ENCODE assay signal across 1 cellular context in the genomic region with DNA sequence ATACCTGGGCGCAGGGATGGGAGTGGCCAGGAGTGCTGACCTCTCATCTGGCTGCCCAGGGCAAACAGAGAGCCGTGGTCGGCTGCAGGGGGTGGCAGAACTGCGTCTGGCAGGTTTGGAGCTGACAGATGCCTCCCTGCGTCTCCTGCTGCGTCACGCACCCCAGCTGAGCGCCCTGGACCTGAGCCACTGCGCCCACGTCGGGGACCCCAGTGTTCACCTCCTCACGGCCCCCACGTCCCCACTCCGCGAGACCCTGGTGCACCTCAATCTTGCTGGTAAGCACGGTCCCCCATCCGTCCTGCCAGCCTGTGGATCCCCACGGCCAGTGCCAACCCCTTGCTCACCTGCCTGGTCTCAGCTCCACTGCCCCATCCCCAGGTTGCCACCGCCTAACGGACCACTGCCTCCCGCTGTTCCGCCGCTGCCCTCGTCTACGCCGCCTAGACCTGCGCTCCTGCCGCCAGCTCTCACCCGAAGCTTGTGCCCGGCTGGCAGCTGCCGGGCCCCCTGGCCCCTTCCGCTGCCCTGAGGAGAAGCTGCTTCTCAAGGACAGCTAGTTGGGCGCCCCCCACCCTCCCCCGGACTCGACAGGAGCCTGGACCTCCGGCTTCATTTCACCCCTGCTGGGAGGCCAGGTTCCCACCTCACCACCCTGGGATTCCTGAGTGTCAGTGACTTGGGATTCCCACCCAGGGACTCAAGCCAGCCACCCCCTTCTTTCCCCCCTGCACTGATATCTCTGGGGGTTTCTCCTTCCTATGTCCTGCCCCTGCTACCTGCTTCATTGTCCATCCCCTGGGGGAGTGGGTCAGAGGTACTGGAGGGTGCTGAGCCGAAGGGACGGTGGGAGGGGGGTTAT.
TF ChIP-seq lines count a peak whose summit lies in the region.

No MANE protein-coding gene starts in this region.

TF ChIP-seq in endothelial cell of umbilical vein, 7 proteins besides CTCF, POLR2A, EP300 and RAD21:
- TF ChIP-seq MYC (IDR thresholded peaks at IDR 0.05; ENCODE audit: low read depth, low read length) (no peak), GATA2 (IDR thresholded peaks at IDR 0.05; ENCODE audit: insufficient read depth, insufficient read length, low read depth, low read length) (no peak), EZH2 (IDR thresholded peaks at IDR 0.05; ENCODE audit: borderline replicate concordance, low read depth, low read length, severe bottlenecking) (no peak), JUN (IDR thresholded peaks at IDR 0.05; ENCODE audit: borderline replicate concordance, insufficient read depth, insufficient read length, low read depth) (no peak), FOS (IDR thresholded peaks at IDR 0.05; ENCODE audit: borderline replicate concordance, insufficient read depth, low read length) (no peak), POLR2AphosphoS5 (IDR thresholded peaks at IDR 0.05; ENCODE audit: insufficient read depth, low read depth, low read length) (no peak)
- TF ChIP-seq, protein P1, sequence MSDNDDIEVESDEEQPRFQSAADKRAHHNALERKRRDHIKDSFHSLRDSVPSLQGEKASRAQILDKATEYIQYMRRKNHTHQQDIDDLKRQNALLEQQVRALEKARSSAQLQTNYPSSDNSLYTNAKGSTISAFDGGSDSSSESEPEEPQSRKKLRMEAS (IDR thresholded peaks at IDR 0.05; ENCODE audit: insufficient read depth, insufficient read length): no peak
